12 cellular contexts compared by ENCODE assay signal in the genomic region with DNA sequence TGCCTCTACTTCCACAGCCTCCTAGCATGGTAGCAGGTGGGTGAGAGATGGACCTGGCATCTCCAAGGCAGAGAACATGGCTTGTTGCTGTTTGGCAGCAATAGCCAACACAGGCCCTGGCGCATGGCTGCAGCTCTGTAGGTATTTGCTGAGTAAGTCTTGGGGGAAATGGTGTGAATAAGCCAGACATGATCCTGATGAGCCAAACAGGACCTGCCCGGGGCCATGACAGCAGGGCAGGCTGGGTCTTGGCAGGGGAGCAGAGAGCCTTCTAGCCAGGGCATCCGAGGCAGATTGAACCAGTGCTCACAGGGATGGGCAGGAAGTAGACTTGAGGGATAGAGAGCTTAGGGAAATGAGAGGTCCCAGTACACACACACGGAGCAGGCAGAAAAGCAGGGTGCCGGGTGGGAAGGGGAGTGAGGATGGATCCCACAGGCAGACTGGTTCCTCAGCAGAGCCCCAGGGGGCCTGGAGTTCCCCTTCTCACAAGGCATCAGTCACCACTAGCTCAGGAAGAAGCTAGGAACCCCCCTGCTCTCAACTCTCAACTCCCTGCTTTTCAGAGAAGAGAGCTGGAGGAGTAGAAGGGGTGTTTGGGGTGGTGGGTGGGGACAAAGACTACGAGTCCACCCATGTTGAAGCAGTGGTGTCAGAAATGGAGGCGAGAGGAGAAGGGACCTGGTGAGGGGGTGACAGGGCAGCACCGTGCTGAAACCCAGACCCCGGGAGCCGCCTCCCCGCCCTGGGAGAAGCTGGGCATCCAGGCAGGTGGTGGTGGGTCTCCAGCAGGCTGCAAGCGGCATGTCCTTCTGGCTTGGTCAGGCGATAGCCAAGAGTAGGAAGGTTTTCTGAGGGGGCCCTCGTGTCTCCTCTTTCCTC.
DNase-seq lines count a peak whose midpoint lies in the region; ATAC-seq, FAIRE-seq and TF ChIP-seq lines count a peak whose summit lies in the region.
"Had no signal": no experiment of that assay in that cellular context is flagged by ENCODE, and none has a peak within 500 bp of the region (broad histone marks: within the 10 kb centered on the region; RNA-seq: fewer than 3 reads in every experiment).

No MANE protein-coding gene starts in this region.

- ATAC-seq in sciatic nerve: no peak

- no peaks in the 10 kb centered on the region for H3K36me3 Mint-ChIP-seq in activated CD4-positive, alpha-beta memory T cell treated with anti-CD3 and anti-CD28 coated beads, Interleukin-2, amount 10 ng/mL, durations not matched to agents 7 days and 5 days (ENCODE audit: low read depth)

- CTCF ChIA-PET in activated CD4-positive, alpha-beta memory T cell treated with anti-CD3 and anti-CD28 coated beads, Interleukin-2, amount 10 ng/mL, durations not matched to agents 7 days and 5 days (lab: Charles Lee): no interaction called here

- H3K27me3 ChIP-seq in small intestine (ENCODE audit: control insufficient read depth in 2 of 2, insufficient read depth in 2 of 2, low read length in 2 of 2): no peaks in the 10 kb centered on the region

- H3K36me3 ChIP-seq in small intestine (ENCODE audit: control insufficient read depth in 2 of 2, insufficient read depth in 2 of 2, low read length in 2 of 2): no peaks in the 10 kb centered on the region

- POLR2A ChIA-PET in activated CD4-positive, alpha-beta memory T cell treated with anti-CD3 and anti-CD28 coated beads, Interleukin-2, amount 10 ng/mL, durations not matched to agents 7 days and 5 days (lab: Charles Lee): no interaction called here

- peaks cover 4 to 11% of the 10 kb centered on the region in 2 donors for H3K4me1 ChIP-seq in small intestine (ENCODE audit: control insufficient read depth in 2 of 2, insufficient read depth in 1 of 2, low read depth in 1 of 2, low read length in 1 of 2)

- DNase-seq in GM12865 (ENCODE audit: low read depth): peak; percentile 33
- no peak for DNase-seq in activated CD4-positive, alpha-beta memory T cell treated with anti-CD3 and anti-CD28 coated beads, Interleukin-2, amount 10 ng/mL, durations not matched to agents 7 days and 5 days
- DNase-seq in glomerular visceral epithelial cell (ENCODE audit: extremely low spot score): peak; percentile 28
- DNase-seq in sciatic nerve (ENCODE audit: low spot score): peak; percentile 44
- DNase-seq in small intestine: no peak
- DNase-seq in AML-193 (lab: John Stamatoyannopoulos, UW): no peak
- DNase-seq in retina: no peak
- DNase-seq in midbrain (lab: John Stamatoyannopoulos, UW): no peak
- DNase-seq: activated gamma-delta T cell treated with Interleukin-2 at 50 U/mL for 16 hours; DMS53; stimulated activated CD4-positive, alpha-beta T cell treated with anti-CD3 and anti-CD28 coated beads, Interleukin-1b, Interleukin-23, amount 100 ng/mL, for 48 hours had no signal

- FAIRE-seq in small intestine (lab: Jason Lieb, UNC): no peak
- FAIRE-seq: HTR-8/SVneo had no signal

- no peak for TF ChIP-seq CTCF in GM12865 (IDR thresholded peaks at IDR 0.05; ENCODE audit: insufficient read depth, low read depth, low read length, missing control alignments)

- H3K4me3 ChIP-seq in GM12865 (ENCODE audit: low read depth, low read length) (no peak overlapping the region), small intestine (ENCODE audit: low read depth in 1 of 2, low read length in 2 of 2) (no peak overlapping the region)

- peaks cover 35% of the 10 kb centered on the region for H3K4me1 Mint-ChIP-seq in activated CD4-positive, alpha-beta memory T cell treated with anti-CD3 and anti-CD28 coated beads, Interleukin-2, amount 10 ng/mL, durations not matched to agents 7 days and 5 days

- peak overlapping the region in 1 of 2 donors; percentile 2 for H3K27ac ChIP-seq in small intestine (ENCODE audit: low read depth in 1 of 2, low read length in 1 of 2)

- H3K27me3 Mint-ChIP-seq in activated CD4-positive, alpha-beta memory T cell treated with anti-CD3 and anti-CD28 coated beads, Interleukin-2, amount 10 ng/mL, durations not matched to agents 7 days and 5 days: no peaks in the 10 kb centered on the region

- H3K9me3 ChIP-seq in small intestine (ENCODE audit: control insufficient read depth, low read depth): no peaks in the 10 kb centered on the region

- H3K9me3 Mint-ChIP-seq in activated CD4-positive, alpha-beta memory T cell treated with anti-CD3 and anti-CD28 coated beads, Interleukin-2, amount 10 ng/mL, durations not matched to agents 7 days and 5 days: no peaks in the 10 kb centered on the region

- H3K4me3 Mint-ChIP-seq in activated CD4-positive, alpha-beta memory T cell treated with anti-CD3 and anti-CD28 coated beads, Interleukin-2, amount 10 ng/mL, durations not matched to agents 7 days and 5 days: no peak overlapping the region

- peak overlapping the region; percentile 38 for H3K27ac Mint-ChIP-seq in activated CD4-positive, alpha-beta memory T cell treated with anti-CD3 and anti-CD28 coated beads, Interleukin-2, amount 10 ng/mL, durations not matched to agents 7 days and 5 days

- WGBS in small intestine, 3 donors: 82 to 88% (median 87%) methylated on average over 13 to 14 of the region's 14 CpGs

- intact Hi-C loops in sciatic nerve (cut with DNase I): no loop called here

Comparison
In these comparisons a context has a peak if more than half of its experiments do, and no peak if none do; other contexts are left out.
1. DNase-seq: peak in GM12865 (single experiment), glomerular visceral epithelial cell (single experiment) and sciatic nerve (single experiment); none in activated CD4-positive, alpha-beta memory T cell treated with anti-CD3 and anti-CD28 coated beads, Interleukin-2, amount 10 ng/mL, durations not matched to agents 7 days and 5 days (single experiment), small intestine (single experiment), AML-193 (0 of 2), retina (single experiment) and midbrain (single experiment).